1 cellular context compared by ENCODE assay signal in the genomic region with DNA sequence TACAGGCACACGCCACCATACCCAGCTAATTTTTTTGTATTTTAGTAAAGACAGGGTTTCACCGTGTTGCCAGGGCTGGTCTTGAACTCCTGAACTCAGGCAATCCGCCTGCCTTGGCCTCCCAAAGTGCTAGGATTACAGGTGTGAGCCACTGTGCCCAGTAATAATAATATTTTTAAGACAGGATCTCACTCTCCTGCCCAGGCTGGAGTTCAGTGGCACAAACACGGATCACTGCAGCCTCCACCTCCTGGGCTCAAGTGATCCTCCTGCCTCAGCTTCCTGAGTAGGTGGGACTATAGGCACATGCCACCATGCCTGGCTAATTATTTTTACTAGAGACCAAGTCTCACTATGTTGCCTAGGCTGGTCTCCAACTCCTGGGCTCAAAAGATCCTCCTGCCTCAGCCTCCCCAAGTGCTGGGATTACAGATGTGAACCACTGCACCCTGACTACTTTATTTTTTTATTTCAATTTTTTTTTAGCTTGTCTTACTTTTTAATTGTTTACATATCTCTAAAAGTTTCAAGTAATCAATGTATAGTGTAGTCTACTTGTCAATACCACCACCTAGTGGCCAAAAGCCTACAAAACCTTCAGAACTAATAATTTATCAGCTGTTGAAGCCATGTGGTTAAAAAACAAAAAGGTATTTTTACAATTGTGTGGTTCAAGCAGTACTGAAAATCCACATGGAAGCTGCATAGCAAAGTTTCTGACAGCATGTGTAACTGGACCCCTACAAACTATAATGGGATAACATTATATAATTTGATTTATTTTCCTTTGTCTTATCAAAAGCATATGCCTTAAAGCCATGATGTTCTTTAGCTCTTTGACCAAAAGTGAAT.
TF ChIP-seq lines count a peak whose summit lies in the region.

No MANE protein-coding gene starts in this region.

TF ChIP-seq in K562, 482 proteins besides CTCF, POLR2A, EP300 and RAD21 (continued from another document):
- TF ChIP-seq, protein P1, sequence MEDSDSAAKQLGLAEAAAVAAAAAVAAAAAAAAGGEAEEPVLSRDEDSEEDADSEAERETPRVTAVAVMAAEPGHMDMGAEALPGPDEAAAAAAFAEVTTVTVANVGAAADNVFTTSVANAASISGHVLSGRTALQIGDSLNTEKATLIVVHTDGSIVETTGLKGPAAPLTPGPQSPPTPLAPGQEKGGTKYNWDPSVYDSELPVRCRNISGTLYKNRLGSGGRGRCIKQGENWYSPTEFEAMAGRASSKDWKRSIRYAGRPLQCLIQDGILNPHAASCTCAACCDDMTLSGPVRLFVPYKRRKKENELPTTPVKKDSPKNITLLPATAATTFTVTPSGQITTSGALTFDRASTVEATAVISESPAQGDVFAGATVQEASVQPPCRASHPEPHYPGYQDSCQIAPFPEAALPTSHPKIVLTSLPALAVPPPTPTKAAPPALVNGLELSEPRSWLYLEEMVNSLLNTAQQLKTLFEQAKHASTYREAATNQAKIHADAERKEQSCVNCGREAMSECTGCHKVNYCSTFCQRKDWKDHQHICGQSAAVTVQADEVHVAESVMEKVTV (CRISPR knock-in tag; IDR thresholded peaks at IDR 0.05) = peak; percentile 71
